In genomic region chr17:30379303-30380105, GRCh38 we compare ENCODE assay signal across 7 cellular contexts. TPM values are rescaled to one million over a fixed set of nuclear protein-coding genes. Genes with fewer than 3 reads are reported as not detected.
DNase-seq lines count a peak whose midpoint lies in the region; ATAC-seq lines count a peak whose summit lies in the region.

No MANE protein-coding gene starts in this region.

- peak overlapping the region; percentile 8 for H3K27ac Mint-ChIP-seq in stimulated activated memory B cell treated with anti-CD40 and anti-IgM and Interleukin-4, amounts not matched to agents 10 μg/mL and 1 μg/mL and 100 μg/mL, for 72 hours

- peaks cover 70% of the 10 kb centered on the region for H3K27me3 Mint-ChIP-seq in stimulated activated memory B cell treated with anti-CD40 and anti-IgM and Interleukin-4, amounts not matched to agents 10 μg/mL and 1 μg/mL and 100 μg/mL, for 72 hours

- H3K4me1 Mint-ChIP-seq in stimulated activated memory B cell treated with anti-CD40 and anti-IgM and Interleukin-4, amounts not matched to agents 10 μg/mL and 1 μg/mL and 100 μg/mL, for 72 hours: peaks cover 23% of the 10 kb centered on the region

- H3K4me3 Mint-ChIP-seq in stimulated activated memory B cell treated with anti-CD40 and anti-IgM and Interleukin-4, amounts not matched to agents 10 μg/mL and 1 μg/mL and 100 μg/mL, for 72 hours: peak overlapping the region; percentile 88

- no peaks in the 10 kb centered on the region for H3K9me3 Mint-ChIP-seq in stimulated activated memory B cell treated with anti-CD40 and anti-IgM and Interleukin-4, amounts not matched to agents 10 μg/mL and 1 μg/mL and 100 μg/mL, for 72 hours

- H3K36me3 Mint-ChIP-seq in stimulated activated memory B cell treated with anti-CD40 and anti-IgM and Interleukin-4, amounts not matched to agents 10 μg/mL and 1 μg/mL and 100 μg/mL, for 72 hours: no peaks in the 10 kb centered on the region

- peak; percentile 13 for ATAC-seq in GM18868 (IDR thresholded peaks at IDR 0.05; ENCODE audit: unreplicated experiment)
- peak; percentile 10 for ATAC-seq in HG03039 (IDR thresholded peaks at IDR 0.05; ENCODE audit: unreplicated experiment)
- peak; percentile 26 for ATAC-seq in left colon
- peak; percentile 10 for ATAC-seq in stimulated activated memory B cell treated with anti-CD40 and anti-IgM and Interleukin-4, amounts not matched to agents 10 μg/mL and 1 μg/mL and 100 μg/mL, for 72 hours

- intact Hi-C loops in left colon (cut with DNase I, micrococcal nuclease): no loop called here

- DNase-seq in T-helper 2 cell (peak in 3 of 5 experiments; percentile 8 to 40 (median 14)), left colon (peak; percentile 31 to 47), MV-4-11 (lab: John Stamatoyannopoulos, UW) (no peak)
- peak; percentile 21 for DNase-seq in central memory CD4-positive, alpha-beta T cell

RNA-seq across cellular contexts. Expression of gene CPD, which starts 0.8 kb away (rescaled TPM):
- 10 to 100 TPM; 79.8 to 90.8 TPM for total RNA-seq in left colon

RNA-seq across cellular contexts. Expression of gene TMIGD1, which starts 45.6 kb away (rescaled TPM):
- 100 to 1,000 TPM; 125 to 255 TPM for total RNA-seq in left colon
